In the genomic region with DNA sequence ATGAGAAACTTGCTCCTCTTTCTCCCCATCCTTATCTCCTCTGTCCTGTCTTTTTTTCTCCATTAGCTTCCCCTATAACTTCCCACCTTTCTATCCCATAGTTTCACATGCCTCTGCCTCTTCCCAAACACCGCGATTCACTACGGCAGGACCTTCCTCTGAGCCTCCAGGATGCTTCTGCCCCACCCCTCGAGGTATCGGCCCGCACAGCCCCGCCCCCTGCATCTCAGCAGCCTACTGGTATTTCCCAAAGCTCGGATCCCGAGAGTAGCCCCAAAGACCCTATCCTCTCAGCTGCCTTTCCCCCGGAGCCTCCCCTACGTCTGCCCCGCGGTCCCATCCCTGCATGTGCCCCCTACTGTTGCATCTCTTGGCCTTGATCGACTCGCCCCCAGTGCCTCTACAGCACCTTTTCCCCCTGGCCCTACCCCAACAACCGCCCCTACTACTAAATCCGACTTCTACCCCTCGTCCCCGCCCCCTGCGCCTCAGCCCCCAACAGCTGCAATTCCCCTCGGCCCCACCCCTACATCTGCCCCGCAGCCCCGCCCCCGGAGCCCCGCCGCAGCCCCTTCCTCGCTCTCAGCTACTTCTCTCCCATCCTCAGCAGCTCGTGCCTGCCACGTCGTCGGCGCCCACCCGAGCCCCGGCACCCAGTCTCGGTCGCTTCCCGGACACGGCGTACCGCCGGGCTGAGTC, we compare ENCODE assay signal across 8 cellular contexts. TPM values are rescaled to one million over a fixed set of nuclear protein-coding genes. Genes with fewer than 3 reads are reported as not detected.
A peak's percentile ranks its signal among the peaks of the same experiment; 100 is the strongest.
DNase-seq lines count a peak whose midpoint lies in the region; ATAC-seq and TF ChIP-seq lines count a peak whose summit lies in the region.

No MANE protein-coding gene starts in this region.

- WGBS in heart right ventricle, 2 donors, result 1% methylated on average over 41 of the region's 41 CpGs
- WGBS in prostate gland, result 2% methylated on average over 41 of the region's 41 CpGs

- no peaks in the 10 kb centered on the region for H3K9me3 Mint-ChIP-seq in activated naive CD4-positive, alpha-beta T cell treated with anti-CD3 and anti-CD28 coated beads, Interleukin-2, amount 50 U/mL, for 24 hours

- H3K27me3 Mint-ChIP-seq in activated naive CD4-positive, alpha-beta T cell treated with anti-CD3 and anti-CD28 coated beads, Interleukin-2, amount 50 U/mL, for 24 hours, result no peaks in the 10 kb centered on the region

- intact Hi-C loops in heart right ventricle (cut with DNase I), result loop anchor here in 4 of 10 donors (2.0 to 5.0 kb wide), 6 partner anchors 34 to 114 kb away; partner anchors contain the start of genes ITGA10 (in 2 of the 4), PEX11B (in 1 of the 4), POLR3C (in 1 of the 4) and RNF115 (in 1 of the 4)
- intact Hi-C loops in prostate gland (cut with DNase I), result no loop called here

- peak overlapping the region; percentile 96 for H3K4me3 Mint-ChIP-seq in activated naive CD4-positive, alpha-beta T cell treated with anti-CD3 and anti-CD28 coated beads, Interleukin-2, amount 50 U/mL, for 24 hours

- no peaks in the 10 kb centered on the region for H3K27me3 ChIP-seq in heart right ventricle
- no peaks in the 10 kb centered on the region for H3K27me3 ChIP-seq in prostate gland (replicated peaks; ENCODE audit: insufficient read depth)

- H3K4me1 ChIP-seq in heart right ventricle (peaks cover 8 to 22% (median 17%) of the 10 kb centered on the region in 9 donors), prostate gland (replicated peaks) (peaks cover 5% of the 10 kb centered on the region)

- no peaks in the 10 kb centered on the region for H3K9me3 ChIP-seq in heart right ventricle
- no peaks in the 10 kb centered on the region for H3K9me3 ChIP-seq in prostate gland

- TF ChIP-seq POLR2A in prostate gland (IDR thresholded peaks at IDR 0.05), result no peak

- H3K4me3 ChIP-seq in heart right ventricle, result peak overlapping the region; percentile 61 to 89 (median 83)
- peak overlapping the region; percentile 75 to 77 for H3K4me3 ChIP-seq in prostate gland

- H3K36me3 ChIP-seq in heart right ventricle (peaks cover 0 to 35% (median 29%) of the 10 kb centered on the region in 9 donors), prostate gland (peaks cover 5 to 11% of the 10 kb centered on the region in 2 donors)

- peaks cover 3% of the 10 kb centered on the region for H3K36me3 Mint-ChIP-seq in activated naive CD4-positive, alpha-beta T cell treated with anti-CD3 and anti-CD28 coated beads, Interleukin-2, amount 50 U/mL, for 24 hours

- ATAC-seq in HG03045 (IDR thresholded peaks at IDR 0.05; ENCODE audit: unreplicated experiment), result peak; percentile 23
- ATAC-seq in heart right ventricle, result peak; percentile 1 to 37 (median 24)
- ATAC-seq in HG02885 (IDR thresholded peaks at IDR 0.05; ENCODE audit: poor library complexity, unreplicated experiment), result no peak

- H3K4me1 Mint-ChIP-seq in activated naive CD4-positive, alpha-beta T cell treated with anti-CD3 and anti-CD28 coated beads, Interleukin-2, amount 50 U/mL, for 24 hours, result peaks cover 9% of the 10 kb centered on the region

- peak overlapping the region; percentile 8 for H3K27ac Mint-ChIP-seq in activated naive CD4-positive, alpha-beta T cell treated with anti-CD3 and anti-CD28 coated beads, Interleukin-2, amount 50 U/mL, for 24 hours

- H3K27ac ChIP-seq in heart right ventricle (peak overlapping the region; percentile 82 to 91 (median 89)), prostate gland (peak overlapping the region; percentile 91 to 92)

- TF ChIP-seq CTCF in heart right ventricle (IDR thresholded peaks at IDR 0.05), result no peak
- peak in 1 of 4 experiments; percentile 10 for TF ChIP-seq CTCF in prostate gland (IDR thresholded peaks at IDR 0.05)

- DNase-seq in GM03348 (ENCODE audit: low spot score) (peak; percentile 76), RPMI7951 (ENCODE audit: low read depth) (peak; percentile 41), heart right ventricle (peak in 1 of 2 donors; percentile 52), prostate gland (ENCODE audit: low spot score) (peak; percentile 40), NCI-H1048 (lab: John Stamatoyannopoulos, UW) (no peak)

RNA-seq across cellular contexts. Expression of gene PIAS3, which starts 0.5 kb away (rescaled TPM):
- 13.3 and 16.3 TPM in 2 replicates for total RNA-seq in RPMI7951 (2014; rRNA removed; shearing (Covaris generic))
- total RNA-seq in heart right ventricle (10 to 100 TPM; 12.6 to 21.0 (median 15.0) TPM), prostate gland (10 to 100 TPM; 41.7 to 48.8 TPM)
- polyA plus RNA-seq in heart right ventricle, result 10 to 100 TPM; 19.9 to 28.7 TPM

RNA-seq across cellular contexts. Expression of gene NUDT17, which starts 13.0 kb away (rescaled TPM):
- total RNA-seq in RPMI7951 (2014; rRNA removed; shearing (Covaris generic)), result 4.3 and 5.7 TPM in 2 replicates
- total RNA-seq in heart right ventricle, result 1 to 10 TPM; 1.8 to 4.9 (median 3.6) TPM
- 1 to 10 TPM in 1 of 2 donors, under 1 TPM in 1; 0.75 to 4.0 TPM for polyA plus RNA-seq in heart right ventricle
- total RNA-seq in prostate gland, result 1 to 10 TPM; 3.5 to 8.6 TPM

RNA-seq across cellular contexts. Expression of gene ANKRD35, which starts 27.3 kb away (rescaled TPM):
- 0.12 TPM in 1 of 2 replicates, not detected in the other for total RNA-seq in RPMI7951 (2014; rRNA removed; shearing (Covaris generic))
- total RNA-seq in heart right ventricle (1 to 10 TPM in 1 of 10 donors, under 1 TPM in 9; 0.28 to 1.2 (median 0.56) TPM), prostate gland (1 to 10 TPM; 6.6 to 7.5 TPM)
- polyA plus RNA-seq in heart right ventricle, result 1 to 10 TPM in 1 of 2 donors, under 1 TPM in 1; 0.80 to 2.1 TPM

RNA-seq across cellular contexts. Expression of gene POLR3C, which starts 34.4 kb away (rescaled TPM):
- total RNA-seq in RPMI7951 (2014; rRNA removed; shearing (Covaris generic)), result 33.9 and 37.2 TPM in 2 replicates
- total RNA-seq in heart right ventricle (10 to 100 TPM; 11.8 to 18.1 (median 16.1) TPM), prostate gland (10 to 100 TPM; 22.5 to 48.0 TPM)
- 10 to 100 TPM in 1 of 2 donors, 1 to 10 TPM in 1; 8.0 to 11.3 TPM for polyA plus RNA-seq in heart right ventricle

RNA-seq across cellular contexts. Expression of gene RNF115, which starts 34.5 kb away (rescaled TPM):
- total RNA-seq in RPMI7951 (2014; rRNA removed; shearing (Covaris generic)), result 9.6 and 10.2 TPM in 2 replicates
- 10 to 100 TPM; 39.2 to 99.0 (median 56.3) TPM for total RNA-seq in heart right ventricle
- 10 to 100 TPM; 12.8 to 25.2 TPM for polyA plus RNA-seq in heart right ventricle
- 10 to 100 TPM; 12.5 to 21.4 TPM for total RNA-seq in prostate gland
